8 cellular contexts compared by ENCODE assay signal in the genomic region with DNA sequence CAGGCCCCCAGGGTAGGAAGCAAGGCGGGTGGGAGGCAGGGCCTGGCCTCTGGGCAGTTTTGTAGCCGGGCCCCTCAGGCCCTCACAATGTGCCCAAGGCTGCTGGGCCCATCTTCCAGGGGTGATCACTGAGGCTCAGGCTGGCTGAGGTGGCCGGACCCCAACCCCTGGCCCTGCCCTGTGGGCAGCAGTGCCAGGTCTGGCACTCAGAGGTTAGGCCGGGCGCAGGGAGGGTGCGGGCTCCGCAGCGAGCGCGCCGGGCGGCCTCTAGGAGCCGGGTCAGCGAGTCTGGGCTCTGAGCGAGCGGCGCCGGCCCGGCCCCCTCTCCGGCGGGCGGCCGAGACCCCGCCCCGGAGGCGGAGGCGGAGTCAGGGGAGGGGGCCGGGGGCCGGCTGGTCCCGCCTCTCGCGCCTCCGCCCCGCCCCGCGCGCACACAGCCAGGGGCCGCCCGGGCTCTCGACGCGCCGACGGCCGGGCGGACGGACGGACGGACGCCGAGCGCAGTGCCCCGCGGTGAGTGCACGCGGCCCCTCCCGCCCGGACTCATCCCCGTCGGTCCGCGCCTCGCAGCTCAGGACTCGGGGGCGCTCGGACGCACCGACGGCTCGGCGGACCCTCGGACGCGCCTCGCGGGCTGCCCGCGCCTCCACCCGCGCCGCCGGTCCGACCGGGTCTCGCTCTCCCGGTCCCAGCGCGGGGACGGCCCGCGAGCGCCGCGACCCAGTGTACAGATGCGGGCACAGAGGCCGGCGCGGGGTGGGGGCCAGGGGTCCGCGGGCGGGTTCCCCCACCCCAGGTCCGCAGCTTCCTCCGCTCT. TPM values are rescaled to one million over a fixed set of nuclear protein-coding genes. Genes with fewer than 3 reads are reported as not detected.
DNase-seq lines count a peak whose midpoint lies in the region; ATAC-seq and TF ChIP-seq lines count a peak whose summit lies in the region.

FBLN2 (plus strand) TSS at position 430 of the 817 bp plus-strand sequence. CDS start 21,231 bp downstream, outside the sequence.

- H2AFZ ChIP-seq in parathyroid adenoma: peak within 1 kb of the TSS; percentile 64

- H3K36me3 ChIP-seq in parathyroid adenoma (ENCODE audit: control insufficient read depth, insufficient read depth, low read length): no peaks in the 10 kb centered on the region
- no peaks in the 10 kb centered on the region for H3K36me3 ChIP-seq in SJCRH30

- H3K27ac ChIP-seq in parathyroid adenoma (no peak within 1 kb of the TSS), SJCRH30 (no peak within 1 kb of the TSS)

- H3K79me2 ChIP-seq in parathyroid adenoma: no peaks in the 10 kb centered on the region

- peaks cover 25% of the 10 kb centered on the region for H3K4me1 Mint-ChIP-seq in activated T-cell treated with anti-CD3 and anti-CD28 coated beads, Interleukin-2, amount 50 U/mL, for 4 hours (ENCODE audit: low read depth)

- H3K4me2 ChIP-seq in parathyroid adenoma (ENCODE audit: low read length): peak within 1 kb of the TSS; percentile 50

- DNase-seq in DMS53 (lab: John Stamatoyannopoulos, UW) (peak; percentile 46), DMS53 treated with DMSO at 0.1 percent for 48 hours (lab: John Stamatoyannopoulos, UW; ENCODE audit: unreplicated experiment) (no peak), glomerular endothelial cell (ENCODE audit: extremely low read depth, low read depth, low spot score) (no peak), SJCRH30 (no peak), HUDEP-2 (lab: John Stamatoyannopoulos, UW; ENCODE audit: unreplicated experiment in 76 of 76) (no peak)
- no peak for DNase-seq in activated T-cell treated with anti-CD3 and anti-CD28 coated beads, Interleukin-2, amount 50 U/mL, for 4 hours

- peak within 1 kb of the TSS; percentile 77 for H3K4me3 Mint-ChIP-seq in activated T-cell treated with anti-CD3 and anti-CD28 coated beads, Interleukin-2, amount 50 U/mL, for 4 hours

- H3K9ac ChIP-seq in parathyroid adenoma: no peak within 1 kb of the TSS

- H3K9me3 ChIP-seq in parathyroid adenoma (ENCODE audit: control insufficient read depth, low read length) (no peaks in the 10 kb centered on the region), SJCRH30 (replicated peaks) (no peaks in the 10 kb centered on the region)

- no peak for TF ChIP-seq CTCF in parathyroid adenoma (IDR thresholded peaks at IDR 0.05)

- no peaks in the 10 kb centered on the region for H3K4me1 ChIP-seq in parathyroid adenoma
- H3K4me1 ChIP-seq in SJCRH30: no peaks in the 10 kb centered on the region; the same call in 1 of the 2 replicates

- no peaks in the 10 kb centered on the region for H3K27me3 ChIP-seq in parathyroid adenoma (ENCODE audit: control insufficient read depth, insufficient read depth, low read length)
- H3K27me3 ChIP-seq in SJCRH30: peaks cover 26% of the 10 kb centered on the region

- peaks cover 59% of the 10 kb centered on the region for H3K27me3 Mint-ChIP-seq in activated T-cell treated with anti-CD3 and anti-CD28 coated beads, Interleukin-2, amount 50 U/mL, for 4 hours (ENCODE audit: low read depth)

- no peaks in the 10 kb centered on the region for H3K9me3 Mint-ChIP-seq in activated T-cell treated with anti-CD3 and anti-CD28 coated beads, Interleukin-2, amount 50 U/mL, for 4 hours

- H3K36me3 Mint-ChIP-seq in activated T-cell treated with anti-CD3 and anti-CD28 coated beads, Interleukin-2, amount 50 U/mL, for 4 hours (ENCODE audit: insufficient read depth): no peaks in the 10 kb centered on the region

- H3K4me3 ChIP-seq in parathyroid adenoma (ENCODE audit: low read depth, low read length): peak within 1 kb of the TSS; percentile 27
- no peak within 1 kb of the TSS for H3K4me3 ChIP-seq in SJCRH30

- ATAC-seq in activated T-cell treated with anti-CD3 and anti-CD28 coated beads, Interleukin-2, amount 50 U/mL, for 4 hours: peak; percentile 31 to 32
- no peak for ATAC-seq in HG03097 (IDR thresholded peaks at IDR 0.05; ENCODE audit: low FRiP score, unreplicated experiment)

RNA-seq across cellular contexts. Expression of gene FBLN2, which starts in this region (rescaled TPM):
- total RNA-seq in activated T-cell treated with anti-CD3 and anti-CD28 coated beads, Interleukin-2, amount 50 U/mL, for 4 hours: under 1 TPM; 0.16 to 0.63 (median 0.16) TPM
- 1.6 and 14.2 TPM in 2 replicates for total RNA-seq in glomerular endothelial cell
- total RNA-seq in SJCRH30 (2014; rRNA removed; shearing (Covaris generic)): not detected in 2 replicates

Comparison
In these comparisons a context has a peak if more than half of its experiments do, and no peak if none do; other contexts are left out.
1. Peak in ATAC-seq in activated T-cell treated with anti-CD3 and anti-CD28 coated beads, Interleukin-2, amount 50 U/mL, for 4 hours; RNA of the gene not detected or under 1 TPM.